Comparison of ENCODE assay signal across 8 cellular contexts in the genomic region with DNA sequence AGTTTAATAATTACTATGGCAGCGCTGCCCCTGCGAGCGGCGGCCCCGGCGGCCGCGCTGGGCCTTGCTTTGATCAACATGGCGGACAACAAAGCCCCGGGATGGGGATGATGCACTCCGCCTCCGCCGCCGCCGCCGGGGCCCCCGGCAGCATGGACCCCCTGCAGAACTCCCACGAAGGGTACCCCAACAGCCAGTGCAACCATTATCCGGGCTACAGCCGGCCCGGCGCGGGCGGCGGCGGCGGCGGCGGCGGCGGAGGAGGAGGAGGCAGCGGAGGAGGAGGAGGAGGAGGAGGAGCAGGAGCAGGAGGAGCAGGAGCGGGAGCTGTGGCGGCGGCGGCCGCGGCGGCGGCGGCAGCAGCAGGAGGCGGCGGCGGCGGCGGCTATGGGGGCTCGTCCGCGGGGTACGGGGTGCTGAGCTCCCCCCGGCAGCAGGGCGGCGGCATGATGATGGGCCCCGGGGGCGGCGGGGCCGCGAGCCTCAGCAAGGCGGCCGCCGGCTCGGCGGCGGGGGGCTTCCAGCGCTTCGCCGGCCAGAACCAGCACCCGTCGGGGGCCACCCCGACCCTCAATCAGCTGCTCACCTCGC. TPM values are rescaled to one million over a fixed set of nuclear protein-coding genes. Genes with fewer than 3 reads are reported as not detected.
DNase-seq lines count a peak whose midpoint lies in the region; TF ChIP-seq lines count a peak whose summit lies in the region.

No MANE protein-coding gene starts in this region.

- peaks cover 8% of the 10 kb centered on the region for H3K4me1 ChIP-seq in fibroblast of lung (ENCODE audit: control insufficient read depth, extremely low read depth, insufficient read depth, low read length)

- H3K36me3 ChIP-seq in fibroblast of lung (ENCODE audit: control insufficient read depth, insufficient read depth, low read length), result no peaks in the 10 kb centered on the region

- no peaks in the 10 kb centered on the region for H3K27me3 ChIP-seq in fibroblast of lung (ENCODE audit: control insufficient read depth, insufficient read depth, low read length)

- H3K27ac ChIP-seq in fibroblast of lung (ENCODE audit: insufficient read depth, low read length), result peak overlapping the region; percentile 88
- peak overlapping the region; percentile 96 for H3K27ac ChIP-seq in substantia nigra (ENCODE audit: low read depth, low read length, poor library complexity, severe bottlenecking)

- peaks cover 17% of the 10 kb centered on the region for H3K27me3 Mint-ChIP-seq in neural crest cell (ENCODE audit: low read depth)

- H3K4me2 ChIP-seq in fibroblast of lung (ENCODE audit: extremely low read depth, insufficient read depth, low read length), result peak overlapping the region; percentile 49

- TF ChIP-seq CTCF in fibroblast of lung (conservative IDR thresholded peaks at IDR 0.05 in 1 of 2, IDR thresholded peaks at IDR 0.05 in 1 of 2; ENCODE audit: low read depth in 1 of 2, low read length in 2 of 2) (no peak), neural crest cell (conservative IDR thresholded peaks at IDR 0.05) (no peak)

- H3K27ac Mint-ChIP-seq in neural crest cell (ENCODE audit: unreplicated experiment), result peak overlapping the region; percentile 93

- peak overlapping the region; percentile 41 to 85 (median 65) for H3K4me3 ChIP-seq in fibroblast of lung (replicated peaks in 1 of 4; ENCODE audit: control extremely low read depth in 1 of 4, insufficient read depth in 1 of 4, low read depth in 3 of 4, low read length in 4 of 4)

- peak overlapping the region; percentile 85 for H3K4me3 Mint-ChIP-seq in neural crest cell

- peak overlapping the region; percentile 79 for H3K9ac ChIP-seq in fibroblast of lung (ENCODE audit: insufficient read depth, low read length)

- H3K36me3 Mint-ChIP-seq in neural crest cell (ENCODE audit: low read depth), result peaks cover 4% of the 10 kb centered on the region

- DNase-seq in SKM-1 treated with dmso at 0.1 percent for 144 hours (lab: John Stamatoyannopoulos, UW; ENCODE audit: unreplicated experiment) (peak; percentile 23), SKM-1 (lab: John Stamatoyannopoulos, UW; ENCODE audit: unreplicated experiment) (no peak), NCI-H69 (lab: John Stamatoyannopoulos, UW) (peak; percentile 82), fibroblast of lung (ENCODE audit: low read depth in 2 of 2) (peak; percentile 43 to 56), neural crest cell (ENCODE audit: low read depth, low spot score) (peak; percentile 41), substantia nigra (lab: John Stamatoyannopoulos, UW) (peak in 34 of 49 donors; percentile 11 to 67 (median 44)), middle frontal gyrus (ENCODE audit: extremely low spot score, low spot score) (no peak)
- DNase-seq in activated T-cell treated with anti-CD3 and anti-CD28 coated beads, Interleukin-2, amount 50 U/mL, for 48 hours, result peak; percentile 66 to 72

- H2AFZ ChIP-seq in fibroblast of lung (ENCODE audit: low read length), result no peak overlapping the region

- no peaks in the 10 kb centered on the region for H3K9me3 Mint-ChIP-seq in neural crest cell

- H3K9me3 ChIP-seq in fibroblast of lung (ENCODE audit: control insufficient read depth, insufficient read depth, low read depth, low read length), result no peaks in the 10 kb centered on the region

- peaks cover 65% of the 10 kb centered on the region for H3K4me1 Mint-ChIP-seq in neural crest cell

- peaks cover 57% of the 10 kb centered on the region for H3K79me2 ChIP-seq in fibroblast of lung (ENCODE audit: control insufficient read depth, insufficient read depth, low read length)

- H4K20me1 ChIP-seq in fibroblast of lung (ENCODE audit: control insufficient read depth, extremely low read depth, insufficient read depth, low read length), result no peaks in the 10 kb centered on the region

RNA-seq across cellular contexts. Expression of a gene that starts 1.5 kb away (rescaled TPM):
- total RNA-seq in fibroblast of lung (29.3 and 41.9 TPM in 2 replicates), neural crest cell (101 and 102 TPM in 2 replicates)
- 15.4 and 18.6 TPM in 2 replicates for polyA plus RNA-seq in fibroblast of lung
- 19.9 and 21.1 TPM in 2 replicates for polyA plus RNA-seq in fibroblast of lung (2012)
- polyA minus RNA-seq in fibroblast of lung (ENCODE audit: low replicate concordance), result 115 and 117 TPM in 2 replicates

Comparison
In these comparisons a context has a peak if more than half of its experiments do, and no peak if none do; other contexts are left out.
1. DNase-seq: peak in SKM-1 treated with dmso at 0.1 percent for 144 hours (single experiment), NCI-H69 (single experiment), activated T-cell treated with anti-CD3 and anti-CD28 coated beads, Interleukin-2, amount 50 U/mL, for 48 hours (2 of 2), fibroblast of lung (2 of 2), neural crest cell (single experiment) and substantia nigra (34 of 49); none in SKM-1 (single experiment) and middle frontal gyrus (single experiment).